22 cellular contexts compared by ENCODE assay signal in the genomic region with DNA sequence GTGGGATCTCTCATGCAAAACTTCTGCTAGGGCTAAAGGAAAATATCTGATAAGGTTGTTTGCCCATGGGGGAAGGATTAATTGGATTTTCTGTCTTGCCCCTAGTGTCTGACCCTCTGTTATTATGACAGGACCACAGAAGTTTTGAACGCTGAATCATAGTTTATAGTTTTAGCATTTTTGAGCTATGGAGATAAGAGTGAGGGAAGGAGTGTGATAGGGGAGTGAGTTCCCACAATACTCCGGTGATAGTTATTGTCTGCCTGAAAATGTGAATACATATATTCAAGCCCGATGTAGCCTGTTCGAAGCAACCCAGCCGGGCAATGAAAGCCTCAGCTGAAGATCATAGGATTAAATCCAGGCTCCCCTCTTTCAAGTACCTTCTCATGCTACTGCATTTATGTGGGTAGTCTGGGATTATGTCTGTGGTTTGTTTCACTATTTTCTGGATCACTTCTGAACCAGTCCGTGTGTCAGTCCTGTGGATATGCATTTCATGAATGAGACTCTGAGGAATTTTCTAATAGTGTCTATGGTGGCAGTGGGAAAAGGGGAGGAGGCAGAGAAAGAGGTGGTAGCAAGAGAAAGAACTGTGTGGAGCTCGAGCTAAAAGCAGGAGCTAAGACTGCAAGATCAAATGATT.
DNase-seq lines count a peak whose midpoint lies in the region; TF ChIP-seq lines count a peak whose summit lies in the region.
"Had no signal": no experiment of that assay in that cellular context is flagged by ENCODE, and none has a peak within 500 bp of the region (broad histone marks: within the 10 kb centered on the region; RNA-seq: fewer than 3 reads in every experiment).

No MANE protein-coding gene starts in this region.

- H3K27ac Mint-ChIP-seq in mesothelial cell of epicardium = peak overlapping the region; percentile 81
- H3K27ac Mint-ChIP-seq: activated CD4-positive, alpha-beta T cell treated with anti-CD3 and anti-CD28 coated beads, Interleukin-2, amount 10 ng/mL, durations not matched to agents 7 days and 5 days had no signal

- H3K27me3 ChIP-seq in brain microvascular endothelial cell (replicated peaks) (no peaks in the 10 kb centered on the region), A673 (replicated peaks; ENCODE audit: insufficient read depth, low read depth, low read length, poor library complexity) (no peaks in the 10 kb centered on the region), ascending aorta (no peaks in the 10 kb centered on the region)
- H3K27me3 ChIP-seq: esophagus muscularis mucosa, right atrium auricular region, stomach, vagina had no signal

- H3K27ac ChIP-seq in brain microvascular endothelial cell (peak overlapping the region; percentile 91), A673 (ENCODE audit: low read depth, low read length, poor library complexity, severe bottlenecking) (no peak overlapping the region), ascending aorta (no peak overlapping the region)
- H3K27ac ChIP-seq: esophagus muscularis mucosa, right atrium auricular region, stomach, vagina had no signal

- POLR2A ChIA-PET in A673 (lab: Charles Lee; ENCODE audit: low non-redundant PET) = no interaction called here

- no peak for TF ChIP-seq CTCF in brain microvascular endothelial cell (IDR thresholded peaks at IDR 0.05; ENCODE audit: low read depth, low read length, missing control alignments)
- TF ChIP-seq CTCF in mesothelial cell of epicardium (IDR thresholded peaks at IDR 0.05; ENCODE audit: unreplicated experiment) = no peak
- TF ChIP-seq CTCF in A673 (conservative IDR thresholded peaks at IDR 0.05; ENCODE audit: low read depth, low read length) = no peak
- no peak for TF ChIP-seq CTCF in ascending aorta (IDR thresholded peaks at IDR 0.05)

- H3K9me3 ChIP-seq in A673 (ENCODE audit: low read depth, low read length, poor library complexity, severe bottlenecking) (no peaks in the 10 kb centered on the region), ascending aorta (no peaks in the 10 kb centered on the region)
- H3K9me3 ChIP-seq: esophagus muscularis mucosa, right atrium auricular region, stomach, vagina had no signal

- no peaks in the 10 kb centered on the region for H3K36me3 ChIP-seq in brain microvascular endothelial cell (replicated peaks)
- H3K36me3 ChIP-seq in A673 (ENCODE audit: insufficient read depth, low read length, poor library complexity, severe bottlenecking) = no peaks in the 10 kb centered on the region
- H3K36me3 ChIP-seq in ascending aorta = no peaks in the 10 kb centered on the region
- H3K36me3 ChIP-seq: esophagus muscularis mucosa, right atrium auricular region, stomach, vagina had no signal

- CTCF ChIA-PET in A673 (lab: Charles Lee) = no interaction called here

- peaks cover 24% of the 10 kb centered on the region for H3K4me1 Mint-ChIP-seq in mesothelial cell of epicardium
- H3K4me1 Mint-ChIP-seq: activated CD4-positive, alpha-beta T cell treated with anti-CD3 and anti-CD28 coated beads, Interleukin-2, amount 10 ng/mL, durations not matched to agents 7 days and 5 days had no signal

- no peaks in the 10 kb centered on the region for H3K27me3 Mint-ChIP-seq in mesothelial cell of epicardium (ENCODE audit: low read depth)
- H3K27me3 Mint-ChIP-seq: activated CD4-positive, alpha-beta T cell treated with anti-CD3 and anti-CD28 coated beads, Interleukin-2, amount 10 ng/mL, durations not matched to agents 7 days and 5 days; CD4-positive, alpha-beta memory T cell had no signal

- no TSS peak for BruUV-seq in A673 (replicated peaks; lab: Mats Ljungman, UMichigan)

- H3K4me1 ChIP-seq in A673 (ENCODE audit: insufficient read depth, low read length, poor library complexity, severe bottlenecking) = no peaks in the 10 kb centered on the region
- no peaks in the 10 kb centered on the region for H3K4me1 ChIP-seq in ascending aorta
- H3K4me1 ChIP-seq: esophagus muscularis mucosa, right atrium auricular region, stomach, vagina had no signal

- H3K9me3 Mint-ChIP-seq in mesothelial cell of epicardium = no peaks in the 10 kb centered on the region
- H3K9me3 Mint-ChIP-seq: activated CD4-positive, alpha-beta T cell treated with anti-CD3 and anti-CD28 coated beads, Interleukin-2, amount 10 ng/mL, durations not matched to agents 7 days and 5 days had no signal

- intact Hi-C loops in A673 (cut with micrococcal nuclease; ENCODE audit: unreplicated experiment) = no loop called here
- intact Hi-C loops in ascending aorta (cut with DNase I) = no loop called here

- in situ Hi-C loops in brain microvascular endothelial cell (cut with HindIII; ENCODE audit: low pct_ligation_motif_present, low sequenced_read_pairs) = no loop called here

- H3K36me3 Mint-ChIP-seq in mesothelial cell of epicardium = no peaks in the 10 kb centered on the region

- no peak overlapping the region for H3K4me3 ChIP-seq in brain microvascular endothelial cell (ENCODE audit: low read depth, low read length)
- H3K4me3 ChIP-seq in A673 (ENCODE audit: low read depth, low read length, poor library complexity, severe bottlenecking) = no peak overlapping the region
- no peak overlapping the region for H3K4me3 ChIP-seq in ascending aorta
- H3K4me3 ChIP-seq: esophagus muscularis mucosa, right atrium auricular region, stomach, vagina had no signal

- peak; percentile 25 for DNase-seq in AG08396 (ENCODE audit: low spot score)
- peak; percentile 63 for DNase-seq in NCI-H82 treated with DMSO at 0.1 percent for 48 hours (lab: John Stamatoyannopoulos, UW; ENCODE audit: unreplicated experiment)
- DNase-seq in brain microvascular endothelial cell = peak; percentile 83
- DNase-seq in mesothelial cell of epicardium (ENCODE audit: low spot score in 2 of 2, unreplicated experiment in 2 of 2) = no peak
- no peak for DNase-seq in A673 (ENCODE audit: low spot score)
- DNase-seq in ascending aorta (ENCODE audit: low spot score in 2 of 2) = no peak
- no peak for DNase-seq in Ammon's horn (ENCODE audit: low spot score)
- DNase-seq in GM19240 (ENCODE audit: insufficient read length, low spot score) = no peak
- DNase-seq: activated CD4-positive, alpha-beta T cell treated with anti-CD3 and anti-CD28 coated beads, Interleukin-2, amount 10 ng/mL, durations not matched to agents 7 days and 5 days; activated CD8-positive, alpha-beta memory T cell treated with anti-CD3 and anti-CD28 coated beads, Interleukin-2, amount 50 U/mL, for 48 hours; activated naive CD4-positive, alpha-beta T cell; CD4-positive, alpha-beta memory T cell; DMS79 treated with DMSO at 0.1 percent for 48 hours; kidney; midbrain; NCI-H187 treated with DMSO at 0.1 percent for 48 hours; NCI-H446 treated with DMSO at 0.1 percent for 48 hours; SHP77; stomach had no signal

- H3K4me3 Mint-ChIP-seq in mesothelial cell of epicardium = no peak overlapping the region
- H3K4me3 Mint-ChIP-seq: activated CD4-positive, alpha-beta T cell treated with anti-CD3 and anti-CD28 coated beads, Interleukin-2, amount 10 ng/mL, durations not matched to agents 7 days and 5 days; CD4-positive, alpha-beta memory T cell had no signal

Comparison
In these comparisons a context has a peak if more than half of its experiments do, and no peak if none do; other contexts are left out.
1. DNase-seq: peak in AG08396 (single experiment), NCI-H82 treated with DMSO at 0.1 percent for 48 hours (single experiment) and brain microvascular endothelial cell (single experiment); none in mesothelial cell of epicardium (0 of 2), A673 (single experiment), ascending aorta (0 of 2), Ammon's horn (single experiment) and GM19240 (single experiment).